ENCODE assay signal across 8 cellular contexts in the genomic region with DNA sequence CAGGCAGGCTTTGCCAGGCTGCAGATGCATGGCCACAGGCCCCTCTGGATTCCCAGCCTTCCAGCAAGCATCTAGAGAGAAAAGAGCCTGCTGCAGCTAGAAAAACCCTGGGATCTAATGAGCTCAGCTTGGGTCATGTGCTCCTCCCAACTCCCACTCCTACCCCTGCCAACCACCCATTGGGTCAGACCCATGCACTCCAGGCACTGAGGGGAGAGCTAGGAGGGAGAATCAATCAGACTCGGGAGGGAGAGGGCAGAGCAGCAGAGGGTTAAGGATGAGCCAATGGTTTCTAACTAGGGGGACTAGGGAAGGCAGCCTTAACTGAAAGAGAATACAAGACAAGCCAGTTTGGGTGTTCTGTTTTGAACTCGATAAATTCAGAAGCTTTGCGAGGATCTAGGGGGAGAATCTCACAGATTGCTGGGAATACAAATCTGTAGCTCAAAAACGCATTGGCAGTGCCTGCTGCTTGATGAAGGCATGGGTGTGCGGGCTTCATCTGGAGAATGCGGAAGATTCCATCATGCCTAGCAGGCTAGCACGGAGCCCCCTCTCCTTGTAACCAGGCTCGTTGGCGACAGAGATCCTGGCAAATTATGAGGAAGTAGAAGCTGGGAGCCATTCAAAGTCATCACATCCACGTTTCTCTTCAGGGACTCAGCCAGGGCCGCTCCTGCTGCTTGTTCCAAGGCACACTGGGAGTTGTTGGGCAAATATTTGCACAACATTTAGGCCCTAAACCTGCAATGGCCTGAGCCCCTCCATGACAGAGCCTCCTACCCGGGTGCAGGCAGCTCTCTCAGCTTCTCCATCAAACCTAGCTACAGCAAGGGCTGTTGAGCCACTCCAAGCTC. TPM values are rescaled to one million over a fixed set of nuclear protein-coding genes. Genes with fewer than 3 reads are reported as not detected.
DNase-seq lines count a peak whose midpoint lies in the region; ATAC-seq and TF ChIP-seq lines count a peak whose summit lies in the region.

No MANE protein-coding gene starts in this region.

- intact Hi-C loops in sigmoid colon (cut with DNase I), result no loop called here

- H3F3A ChIP-seq in GM23248 (ENCODE audit: insufficient read depth), result peaks cover 31% of the 10 kb centered on the region

- H3K4me3 ChIP-seq in GM23248, result peak overlapping the region; percentile 53
- H3K4me3 ChIP-seq in Peyer's patch, result no peak overlapping the region
- H3K4me3 ChIP-seq in esophagus (ENCODE audit: low read depth in 1 of 2, low read length in 2 of 2), result no peak overlapping the region
- no peak overlapping the region for H3K4me3 ChIP-seq in sigmoid colon

- no peaks in the 10 kb centered on the region for H3K9me3 ChIP-seq in GM23248 (ENCODE audit: low read depth)
- no peaks in the 10 kb centered on the region for H3K9me3 ChIP-seq in Peyer's patch
- no peaks in the 10 kb centered on the region for H3K9me3 ChIP-seq in esophagus (ENCODE audit: control insufficient read depth in 2 of 2, insufficient read depth in 1 of 2, low read depth in 1 of 2, low read length in 1 of 2)
- H3K9me3 ChIP-seq in sigmoid colon, result no peaks in the 10 kb centered on the region

- H3K4me1 ChIP-seq in GM23248 (ENCODE audit: insufficient read depth) (peaks cover 40% of the 10 kb centered on the region), Peyer's patch (peaks cover 16 to 45% (median 28%) of the 10 kb centered on the region in 4 donors), esophagus (ENCODE audit: control insufficient read depth in 2 of 2, insufficient read depth in 2 of 2, low read length in 1 of 2) (peaks cover 3 to 18% of the 10 kb centered on the region in 2 donors), sigmoid colon (peaks cover 0 to 29% (median 22%) of the 10 kb centered on the region in 4 donors)

- H2AFZ ChIP-seq in GM23248, result peak overlapping the region; percentile 59

- peak overlapping the region; percentile 68 for H3K4me2 ChIP-seq in GM23248 (ENCODE audit: unreplicated experiment)

- TF ChIP-seq EP300 in sigmoid colon (IDR thresholded peaks at IDR 0.05), result no peak

- H3K27ac ChIP-seq in GM23248 (peak overlapping the region; percentile 91), Peyer's patch (peak overlapping the region in 3 of 4 donors; percentile 79 to 91 (median 90)), esophagus (ENCODE audit: low read depth in 2 of 2, low read length in 1 of 2) (peak overlapping the region; percentile 82 to 94), sigmoid colon (peak overlapping the region; percentile 61 to 78 (median 72))

- TF ChIP-seq CTCF in Peyer's patch (IDR thresholded peaks at IDR 0.05) (no peak), sigmoid colon (IDR thresholded peaks at IDR 0.05) (no peak)

- H4K20me1 ChIP-seq in GM23248 (ENCODE audit: insufficient read depth), result no peaks in the 10 kb centered on the region

- H3K79me2 ChIP-seq in GM23248 (ENCODE audit: insufficient read depth), result no peaks in the 10 kb centered on the region

- no peak for TF ChIP-seq POLR2A in Peyer's patch (IDR thresholded peaks at IDR 0.05)
- no peak for TF ChIP-seq POLR2A in sigmoid colon (IDR thresholded peaks at IDR 0.05)

- H3K9ac ChIP-seq in GM23248, result peak overlapping the region; percentile 79

- no peaks in the 10 kb centered on the region for H3K36me3 ChIP-seq in GM23248 (ENCODE audit: low read depth)
- H3K36me3 ChIP-seq in Peyer's patch, result no peaks in the 10 kb centered on the region
- H3K36me3 ChIP-seq in esophagus (ENCODE audit: control insufficient read depth in 2 of 2, insufficient read depth in 2 of 2, low read length in 1 of 2), result no peaks in the 10 kb centered on the region
- H3K36me3 ChIP-seq in sigmoid colon, result no peaks in the 10 kb centered on the region

- H3K27me3 ChIP-seq in GM23248 (replicated peaks; ENCODE audit: insufficient read depth), result no peaks in the 10 kb centered on the region
- H3K27me3 ChIP-seq in Peyer's patch, result no peaks in the 10 kb centered on the region
- no peaks in the 10 kb centered on the region for H3K27me3 ChIP-seq in esophagus (ENCODE audit: control insufficient read depth in 1 of 2, insufficient read depth in 2 of 2, low read length in 2 of 2)
- no peaks in the 10 kb centered on the region for H3K27me3 ChIP-seq in sigmoid colon

- ATAC-seq in HG03097 (IDR thresholded peaks at IDR 0.05; ENCODE audit: low FRiP score, unreplicated experiment), result no peak

- 75% methylated on average over 12 of the region's 12 CpGs for WGBS in GM23248 (ENCODE audit: low coverage in 1 of 2, low lambda C conversion rate in 2 of 2, missing lambda C conversion rate in 2 of 2), 2 experiments
- WGBS in esophagus, 2 donors, result 80 to 86% methylated on average over 12 of the region's 12 CpGs
- 55 to 82% methylated on average over 12 of the region's 12 CpGs for WGBS in sigmoid colon, 2 donors

- no peaks in the 10 kb centered on the region for H3K9me2 ChIP-seq in GM23248 (ENCODE audit: insufficient read depth)

- in situ Hi-C loops in GM23248 (cut with MboI), result no loop called here

- no peak for DNase-seq in GM23248
- peak in 2 of 3 donors; percentile 13 to 44 for DNase-seq in Peyer's patch
- DNase-seq in sigmoid colon, result no peak
- DNase-seq in NCI-H187 treated with DMSO at 0.1 percent for 48 hours (lab: John Stamatoyannopoulos, UW), result no peak
- DNase-seq in glomerular visceral epithelial cell (ENCODE audit: extremely low spot score), result no peak
- no peak for DNase-seq in RPMI8226

RNA-seq across cellular contexts. Expression of a gene that starts 56.4 kb away (rescaled TPM):
- 7.5 and 8.2 TPM in 2 replicates for total RNA-seq in GM23248 (2014; rRNA removed; shearing (Covaris generic))
- polyA plus RNA-seq in GM23248 (2016; fragmentation: Nextera tagmentation; extraction: Ambion mirVana) (7.7 and 9.4 TPM in 2 replicates), esophagus (10 to 100 TPM in 1 of 2 donors, 1 to 10 TPM in 1; 7.1 to 15.5 TPM), sigmoid colon (1 to 10 TPM; 3.5 to 8.7 (median 4.2) TPM)
- total RNA-seq in Peyer's patch (1 to 10 TPM; 5.8 to 10.0 (median 7.0) TPM), sigmoid colon (10 to 100 TPM in 2 of 4 donors, 1 to 10 TPM in 2; 7.8 to 12.2 (median 9.4) TPM)

Comparison
In these comparisons a context has a peak if more than half of its experiments do, and no peak if none do; other contexts are left out.
1. DNase-seq: peak in Peyer's patch (2 of 3); none in GM23248 (single experiment), sigmoid colon (single experiment), NCI-H187 treated with DMSO at 0.1 percent for 48 hours (single experiment), glomerular visceral epithelial cell (single experiment) and RPMI8226 (single experiment).
2. Peak in every context shown above with its lines, with median percentiles within 50 percentile points of each other: H3K27ac ChIP-seq.